ENCODE assay signal across 10 cellular contexts in the genomic region with DNA sequence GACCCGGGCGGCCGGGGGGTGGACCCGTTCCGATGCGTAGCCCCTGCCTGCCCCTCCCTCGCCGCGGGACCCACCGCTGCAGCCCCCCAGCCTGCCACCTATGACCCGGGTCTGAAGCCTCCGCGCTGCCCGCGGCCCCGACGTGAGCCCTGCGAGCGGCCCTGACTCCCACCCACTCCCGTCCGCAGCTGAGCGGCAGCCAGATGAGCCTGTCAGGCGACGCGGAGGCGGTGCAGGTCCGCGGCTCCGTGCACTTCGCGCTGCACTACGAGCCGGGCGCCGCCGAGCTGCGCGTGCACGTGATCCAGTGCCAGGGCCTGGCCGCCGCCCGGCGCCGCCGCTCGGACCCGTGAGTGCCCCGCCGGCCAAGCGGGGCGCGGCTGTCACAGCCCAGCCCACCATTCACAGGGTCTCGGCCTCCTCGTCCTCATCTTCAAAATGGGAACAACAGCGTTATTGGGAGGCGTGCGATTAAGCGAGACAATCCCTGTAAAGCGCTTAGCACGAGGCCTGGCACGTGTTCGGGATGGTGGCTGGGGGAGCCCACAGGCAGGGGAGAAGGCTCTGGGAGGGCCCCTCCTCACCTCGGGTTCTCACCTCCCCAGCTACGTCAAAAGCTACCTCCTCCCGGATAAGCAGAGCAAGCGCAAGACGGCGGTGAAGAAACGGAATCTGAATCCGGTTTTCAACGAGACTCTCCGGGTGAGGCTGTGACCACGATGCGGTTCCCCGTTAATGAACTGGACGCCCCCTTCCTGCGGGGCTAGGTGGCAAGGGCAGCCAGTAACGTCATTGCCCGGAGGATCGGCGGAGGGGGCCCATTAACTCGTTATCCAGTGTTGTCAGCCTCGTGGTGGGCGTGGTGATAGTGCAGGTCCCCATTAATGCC. TPM values are rescaled to one million over a fixed set of nuclear protein-coding genes. Genes with fewer than 3 reads are reported as not detected.
A peak's percentile ranks its signal among the peaks of the same experiment; 100 is the strongest.
DNase-seq lines count a peak whose midpoint lies in the region; ATAC-seq and TF ChIP-seq lines count a peak whose summit lies in the region.
"Had no signal": no experiment of that assay in that cellular context is flagged by ENCODE, and none has a peak within 500 bp of the region (broad histone marks: within the 10 kb centered on the region; RNA-seq: fewer than 3 reads in every experiment).

No MANE protein-coding gene starts in this region.

- no peak for TF ChIP-seq CTCF in AG10803 (conservative IDR thresholded peaks at IDR 0.05; ENCODE audit: low read length)
- TF ChIP-seq CTCF in sigmoid colon (IDR thresholded peaks at IDR 0.05) = no peak

- peak overlapping the region in 1 of 4 donors; percentile 39 for H3K27ac ChIP-seq in sigmoid colon

- H3K27me3 Mint-ChIP-seq in activated naive CD8-positive, alpha-beta T cell treated with anti-CD3 and anti-CD28 coated beads, Interleukin-2, amount 10 ng/mL, durations not matched to agents 7 days and 5 days = no peaks in the 10 kb centered on the region
- H3K27me3 Mint-ChIP-seq: activated naive CD8-positive, alpha-beta T cell had no signal

- H3K36me3 Mint-ChIP-seq in activated naive CD8-positive, alpha-beta T cell treated with anti-CD3 and anti-CD28 coated beads, Interleukin-2, amount 10 ng/mL, durations not matched to agents 7 days and 5 days = peaks cover 8% of the 10 kb centered on the region
- H3K36me3 Mint-ChIP-seq: activated naive CD8-positive, alpha-beta T cell had no signal

- no peak overlapping the region for H3K4me3 Mint-ChIP-seq in activated naive CD8-positive, alpha-beta T cell treated with anti-CD3 and anti-CD28 coated beads, Interleukin-2, amount 10 ng/mL, durations not matched to agents 7 days and 5 days

- DNase-seq in AG10803 (ENCODE audit: low read depth) = peak; percentile 55
- DNase-seq in LHCN-M2 (ENCODE audit: low read depth) = peak; percentile 42
- DNase-seq in activated naive CD8-positive, alpha-beta T cell treated with anti-CD3 and anti-CD28 coated beads, Interleukin-2, amount 10 ng/mL, durations not matched to agents 7 days and 5 days = no peak
- DNase-seq in hepatic stellate cell (ENCODE audit: low spot score) = peak; percentile 92
- no peak for DNase-seq in sigmoid colon
- no peak for DNase-seq in COLO829 (ENCODE audit: low spot score)
- no peak for DNase-seq in occipital lobe (lab: John Stamatoyannopoulos, UW)

- TF ChIP-seq POLR2A in sigmoid colon (IDR thresholded peaks at IDR 0.05) = no peak

- intact Hi-C loops in sigmoid colon (cut with DNase I) = no loop called here

- H3K9me3 Mint-ChIP-seq in activated naive CD8-positive, alpha-beta T cell treated with anti-CD3 and anti-CD28 coated beads, Interleukin-2, amount 10 ng/mL, durations not matched to agents 7 days and 5 days = no peaks in the 10 kb centered on the region

- no peak overlapping the region for H3K27ac Mint-ChIP-seq in activated naive CD8-positive, alpha-beta T cell treated with anti-CD3 and anti-CD28 coated beads, Interleukin-2, amount 10 ng/mL, durations not matched to agents 7 days and 5 days
- H3K27ac Mint-ChIP-seq: activated naive CD8-positive, alpha-beta T cell had no signal

- peak; percentile 28 for ATAC-seq in activated naive CD8-positive, alpha-beta T cell treated with anti-CD3 and anti-CD28 coated beads, Interleukin-2, amount 10 ng/mL, durations not matched to agents 7 days and 5 days (ENCODE audit: low read depth)
- no peak for ATAC-seq in HG02678 (IDR thresholded peaks at IDR 0.05; ENCODE audit: unreplicated experiment)

- H3K4me1 Mint-ChIP-seq in activated naive CD8-positive, alpha-beta T cell treated with anti-CD3 and anti-CD28 coated beads, Interleukin-2, amount 10 ng/mL, durations not matched to agents 7 days and 5 days = peaks cover 3% of the 10 kb centered on the region

- 25 to 58% methylated on average over 84 of the region's 84 CpGs for WGBS in sigmoid colon, 2 donors

- H3K4me3 ChIP-seq in AG10803 (ENCODE audit: low read length) (peak overlapping the region; percentile 31), sigmoid colon (peak overlapping the region; percentile 29 to 50 (median 44))

- POLR2A ChIA-PET in activated naive CD8-positive, alpha-beta T cell treated with anti-CD3 and anti-CD28 coated beads, Interleukin-2, amount 10 ng/mL, durations not matched to agents 7 days and 5 days (lab: Charles Lee) = interaction anchor here (0.5 to 2.2 kb wide), 4 partner anchors 8 to 31 kb away, joined by 3 to 11 read pairs (median 7); partner anchors contain the start of gene SYTL1

- peaks cover 0 to 26% (median 25%) of the 10 kb centered on the region in 4 donors for H3K4me1 ChIP-seq in sigmoid colon

- TF ChIP-seq EP300 in sigmoid colon (IDR thresholded peaks at IDR 0.05) = no peak

- H3K36me3 ChIP-seq in sigmoid colon = peaks cover 0 to 17% (median 7%) of the 10 kb centered on the region in 4 donors

- peaks cover 16 to 46% (median 32%) of the 10 kb centered on the region in 3 donors for H3K27me3 ChIP-seq in sigmoid colon

- H3K9me3 ChIP-seq in sigmoid colon = no peaks in the 10 kb centered on the region

RNA-seq across cellular contexts. Expression of gene SYTL1, which starts 8.2 kb away (rescaled TPM):
- total RNA-seq in LHCN-M2 (2014; rRNA removed) = 0.63 TPM in 1 of 2 replicates, not detected in the other
- polyA plus RNA-seq in LHCN-M2 (2012) = 0.17 TPM
- 100 to 1,000 TPM; 103 to 105 TPM for total RNA-seq in activated naive CD8-positive, alpha-beta T cell treated with anti-CD3 and anti-CD28 coated beads, Interleukin-2, amount 10 ng/mL, durations not matched to agents 7 days and 5 days
- total RNA-seq in sigmoid colon = 1 to 10 TPM in 1 of 4 donors, under 1 TPM in 2, not detected in 1; 0.54 to 1.5 (median 0.55) TPM
- polyA plus RNA-seq in sigmoid colon = 10 to 100 TPM in 1 of 3 donors, 1 to 10 TPM in 2; 3.2 to 25.9 (median 9.0) TPM
- not detected for total RNA-seq in occipital lobe

RNA-seq across cellular contexts. Expression of gene MAP3K6, which starts 16.7 kb away (rescaled TPM):
- total RNA-seq in LHCN-M2 (2014; rRNA removed) = 36.9 and 37.0 TPM in 2 replicates
- polyA plus RNA-seq in LHCN-M2 (2012) = 43.6 TPM
- 1 to 10 TPM; 8.6 to 9.0 TPM for total RNA-seq in activated naive CD8-positive, alpha-beta T cell treated with anti-CD3 and anti-CD28 coated beads, Interleukin-2, amount 10 ng/mL, durations not matched to agents 7 days and 5 days
- total RNA-seq in sigmoid colon = 10 to 100 TPM; 18.2 to 50.4 (median 26.8) TPM
- polyA plus RNA-seq in sigmoid colon = 10 to 100 TPM in 1 of 3 donors, 1 to 10 TPM in 2; 3.7 to 23.9 (median 9.0) TPM
- 2.7 TPM for total RNA-seq in occipital lobe

RNA-seq across cellular contexts. Expression of gene FCN3, which starts 24.6 kb away (rescaled TPM):
- total RNA-seq in LHCN-M2 (2014; rRNA removed) (not detected in 2 replicates), sigmoid colon (1 to 10 TPM in 3 of 4 donors, under 1 TPM in 1; 0.49 to 4.5 (median 1.8) TPM), occipital lobe (not detected)
- 0.18 TPM for polyA plus RNA-seq in LHCN-M2 (2012)
- total RNA-seq in activated naive CD8-positive, alpha-beta T cell treated with anti-CD3 and anti-CD28 coated beads, Interleukin-2, amount 10 ng/mL, durations not matched to agents 7 days and 5 days = not detected
- 1 to 10 TPM; 1.2 to 4.6 (median 4.1) TPM for polyA plus RNA-seq in sigmoid colon

RNA-seq across cellular contexts. Expression of gene TMEM222, which starts 28.1 kb away (rescaled TPM):
- total RNA-seq in LHCN-M2 (2014; rRNA removed) (50.5 and 52.2 TPM in 2 replicates), sigmoid colon (10 to 100 TPM; 18.9 to 20.9 (median 19.6) TPM), occipital lobe (16.8 TPM)
- 51.1 TPM for polyA plus RNA-seq in LHCN-M2 (2012)
- 10 to 100 TPM; 35.8 to 40.4 TPM for total RNA-seq in activated naive CD8-positive, alpha-beta T cell treated with anti-CD3 and anti-CD28 coated beads, Interleukin-2, amount 10 ng/mL, durations not matched to agents 7 days and 5 days
- 10 to 100 TPM; 15.7 to 46.9 (median 21.0) TPM for polyA plus RNA-seq in sigmoid colon

RNA-seq across cellular contexts. Expression of gene CD164L2, which starts 33.1 kb away (rescaled TPM):
- total RNA-seq in LHCN-M2 (2014; rRNA removed) (not detected in 2 replicates), sigmoid colon (not detected), occipital lobe (not detected)
- polyA plus RNA-seq in LHCN-M2 (2012) = not detected
- total RNA-seq in activated naive CD8-positive, alpha-beta T cell treated with anti-CD3 and anti-CD28 coated beads, Interleukin-2, amount 10 ng/mL, durations not matched to agents 7 days and 5 days = not detected
- 1 to 10 TPM in 2 of 3 donors, not detected in 1; 1.2 to 1.9 TPM for polyA plus RNA-seq in sigmoid colon
- total RNA-seq: temporal lobe had no signal

Comparison
In these comparisons a context has a peak if more than half of its experiments do, and no peak if none do; other contexts are left out.
1. DNase-seq: peak in AG10803 (single experiment), LHCN-M2 (single experiment) and hepatic stellate cell (single experiment); none in activated naive CD8-positive, alpha-beta T cell treated with anti-CD3 and anti-CD28 coated beads, Interleukin-2, amount 10 ng/mL, durations not matched to agents 7 days and 5 days (single experiment), sigmoid colon (single experiment), COLO829 (single experiment) and occipital lobe (single experiment).
2. RNA of gene SYTL1, which starts 8.2 kb away (total RNA-seq): 103 to 105 TPM in activated naive CD8-positive, alpha-beta T cell treated with anti-CD3 and anti-CD28 coated beads, Interleukin-2, amount 10 ng/mL, durations not matched to agents 7 days and 5 days; 0.63 TPM in LHCN-M2, 0.54 to 1.5 TPM in sigmoid colon and not detected in occipital lobe (single experiment); every median in the first group is over 10 times any median in the second.